Comparison of ENCODE assay signal across 8 cellular contexts in genomic region chr17:77959216-77959925, GRCh38. TPM values are rescaled to one million over a fixed set of nuclear protein-coding genes. Genes with fewer than 3 reads are reported as not detected.
A peak's percentile ranks its signal among the peaks of the same experiment; 100 is the strongest.
DNase-seq lines count a peak whose midpoint lies in the region; ATAC-seq, FAIRE-seq and TF ChIP-seq lines count a peak whose summit lies in the region.

No MANE protein-coding gene starts in this region.

- peak overlapping the region; percentile 95 for H3K4me3 ChIP-seq in CD4-positive, CD25-positive, alpha-beta regulatory T cell (ENCODE audit: low read depth, low read length)
- H3K4me3 ChIP-seq in bronchial epithelial cell (ENCODE audit: low read depth, low read length) (peak overlapping the region; percentile 51), left lung (peak overlapping the region; percentile 40 to 62)

- intact Hi-C loops in left lung (cut with DNase I) = no loop called here

- no peak for ATAC-seq in CD4-positive, CD25-positive, alpha-beta regulatory T cell (ENCODE audit: low read depth in 2 of 2)
- peak; percentile 6 for ATAC-seq in HG02642 (IDR thresholded peaks at IDR 0.05; ENCODE audit: poor library complexity, unreplicated experiment)
- no peak for ATAC-seq in T-helper 17 cell
- no peak for ATAC-seq in left lung
- ATAC-seq in GM19455 (IDR thresholded peaks at IDR 0.05; ENCODE audit: unreplicated experiment) = no peak

- H3K36me3 Mint-ChIP-seq in CD4-positive, CD25-positive, alpha-beta regulatory T cell = no peaks in the 10 kb centered on the region
- peaks cover 3% of the 10 kb centered on the region for H3K36me3 Mint-ChIP-seq in T-helper 17 cell (ENCODE audit: low read depth)

- H3K9me3 Mint-ChIP-seq in CD4-positive, CD25-positive, alpha-beta regulatory T cell = peaks cover 0 to 1% (median 0%) of the 10 kb centered on the region in 7 donors

- peak overlapping the region; percentile 93 to 97 (median 94) for H3K4me3 Mint-ChIP-seq in CD4-positive, CD25-positive, alpha-beta regulatory T cell
- H3K4me3 Mint-ChIP-seq in T-helper 17 cell = peak overlapping the region; percentile 96

- peak overlapping the region; percentile 56 for H3K27ac ChIP-seq in CD4-positive, CD25-positive, alpha-beta regulatory T cell (ENCODE audit: insufficient read depth, low read length, poor library complexity, severe bottlenecking)
- H3K27ac ChIP-seq in left lung = no peak overlapping the region

- TF ChIP-seq CTCF in bronchial epithelial cell (IDR thresholded peaks at IDR 0.05; ENCODE audit: insufficient read depth, low read length, severe bottlenecking) = no peak
- TF ChIP-seq CTCF in left lung (IDR thresholded peaks at IDR 0.05) = no peak

- H3K27me3 ChIP-seq in CD4-positive, CD25-positive, alpha-beta regulatory T cell (ENCODE audit: control insufficient read depth, insufficient read depth, low read length) = peaks cover 6% of the 10 kb centered on the region
- peaks cover 10% of the 10 kb centered on the region for H3K27me3 ChIP-seq in bronchial epithelial cell (ENCODE audit: control insufficient read depth, insufficient read depth, low read length)
- peaks cover 0 to 33% of the 10 kb centered on the region in 2 donors for H3K27me3 ChIP-seq in left lung

- DNase-seq in CD4-positive, CD25-positive, alpha-beta regulatory T cell = peak; percentile 6 to 56 (median 37)
- DNase-seq in T-helper 17 cell = peak; percentile 14 to 18 (median 17)
- DNase-seq in bronchial epithelial cell (ENCODE audit: low read depth) = peak; percentile 20
- peak in 1 of 2 donors; percentile 83 for DNase-seq in left lung
- DNase-seq in stimulated activated CD8-positive, alpha-beta memory T cell treated with anti-CD3 and anti-CD28 coated beads, Interleukin-12 subunit alpha, Interleukin-12 subunit beta, amount 100 ng/mL, for 4 hours (ENCODE audit: low read depth) = peak; percentile 20
- DNase-seq in HTR-8/SVneo (ENCODE audit: insufficient read length, low spot score) = no peak

- H3K27me3 Mint-ChIP-seq in CD4-positive, CD25-positive, alpha-beta regulatory T cell = peaks cover 25% of the 10 kb centered on the region
- H3K27me3 Mint-ChIP-seq in T-helper 17 cell = no peaks in the 10 kb centered on the region

- peak overlapping the region; percentile 86 to 93 (median 91) for H3K27ac Mint-ChIP-seq in CD4-positive, CD25-positive, alpha-beta regulatory T cell
- H3K27ac Mint-ChIP-seq in T-helper 17 cell = peak overlapping the region; percentile 87

- no peaks in the 10 kb centered on the region for H3K9me3 ChIP-seq in CD4-positive, CD25-positive, alpha-beta regulatory T cell (ENCODE audit: control insufficient read depth in 2 of 2, low read length in 2 of 2)
- H3K9me3 ChIP-seq in T-helper 17 cell (ENCODE audit: control insufficient read depth, low read length, poor library complexity, severe bottlenecking) = no peaks in the 10 kb centered on the region
- no peaks in the 10 kb centered on the region for H3K9me3 ChIP-seq in left lung

- H3K4me1 Mint-ChIP-seq in CD4-positive, CD25-positive, alpha-beta regulatory T cell = peaks cover 18 to 58% (median 44%) of the 10 kb centered on the region in 4 donors
- H3K4me1 Mint-ChIP-seq in T-helper 17 cell = peaks cover 46% of the 10 kb centered on the region

- FAIRE-seq in bronchial epithelial cell (lab: Jason Lieb, UNC) = no peak
- FAIRE-seq in HTR-8/SVneo (lab: Jason Lieb, UNC) = no peak

- H3K36me3 ChIP-seq in CD4-positive, CD25-positive, alpha-beta regulatory T cell (ENCODE audit: control insufficient read depth, insufficient read depth, low read length) = no peaks in the 10 kb centered on the region
- H3K36me3 ChIP-seq in bronchial epithelial cell (ENCODE audit: control insufficient read depth, insufficient read depth, low read length) (no peaks in the 10 kb centered on the region), left lung (no peaks in the 10 kb centered on the region)

- H3K4me1 ChIP-seq in CD4-positive, CD25-positive, alpha-beta regulatory T cell (ENCODE audit: control insufficient read depth, insufficient read depth, low read length, poor library complexity, severe bottlenecking) = peaks cover 50% of the 10 kb centered on the region
- peaks cover 4 to 41% of the 10 kb centered on the region in 2 donors for H3K4me1 ChIP-seq in left lung

RNA-seq across cellular contexts. Expression of gene TNRC6C, which starts 0.9 kb away (rescaled TPM):
- 77.1 TPM for total RNA-seq in CD4-positive, CD25-positive, alpha-beta regulatory T cell
- 1 to 10 TPM; 2.3 to 3.1 (median 2.9) TPM for polyA plus RNA-seq in CD4-positive, CD25-positive, alpha-beta regulatory T cell
- total RNA-seq in T-helper 17 cell (10 to 100 TPM; 64.4 to 64.5 TPM), bronchial epithelial cell (0.79 and 1.3 TPM in 2 replicates), left lung (10 to 100 TPM; 14.0 to 18.8 TPM)
